In the genomic region with DNA sequence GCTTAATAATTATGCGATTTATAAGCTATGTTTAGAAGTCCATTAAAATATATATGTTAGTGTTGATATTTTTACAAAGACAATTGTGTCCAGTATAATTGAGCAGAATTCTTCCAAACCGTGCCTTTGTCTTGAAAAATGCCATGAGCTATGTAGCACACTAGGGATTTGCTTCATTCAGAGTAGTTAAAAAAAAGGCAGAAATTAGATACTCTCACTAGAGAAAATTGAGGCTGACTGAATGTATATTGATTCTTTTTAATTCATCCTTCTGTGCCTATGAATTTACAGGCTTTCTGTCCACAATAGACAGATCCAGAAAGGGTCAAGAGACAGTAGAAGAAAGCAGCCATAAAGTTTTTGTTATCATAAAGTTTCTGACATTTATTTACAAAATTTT, we compare ENCODE assay signal across 30 cellular contexts.
"Had no signal": no experiment of that assay in that cellular context is flagged by ENCODE, and none has a peak within 500 bp of the region (broad histone marks: within the 10 kb centered on the region; RNA-seq: fewer than 3 reads in every experiment).

No MANE protein-coding gene starts in this region.

- ATAC-seq: activated CD4-positive, alpha-beta T cell treated with anti-CD3 and anti-CD28 coated beads for 36 hours; activated CD8-positive, alpha-beta memory T cell treated with anti-CD3 and anti-CD28 coated beads, Interleukin-2, amount 10 ng/mL, durations not matched to agents 7 days and 5 days; activated CD8-positive, alpha-beta T cell treated with anti-CD3 and anti-CD28 coated beads, Interleukin-2, amount 10 ng/mL, durations not matched to agents 7 days and 5 days; activated naive CD4-positive, alpha-beta T cell treated with anti-CD3 and anti-CD28 coated beads, Interleukin-2, amount 50 U/mL, for 72 hours; effector memory CD8-positive, alpha-beta T cell; foreskin keratinocyte; gastrocnemius medialis; heart left ventricle; T-helper 17 cell had no signal

- H3K4me1 ChIP-seq: esophagus muscularis mucosa, foreskin keratinocyte, gastrocnemius medialis had no signal

- H3K4me3 ChIP-seq: coronary artery, dorsolateral prefrontal cortex, esophagus muscularis mucosa, gastrocnemius medialis, heart left ventricle had no signal

- FAIRE-seq: astrocyte, bronchial epithelial cell had no signal

- H3K27me3 ChIP-seq: brain microvascular endothelial cell, dorsolateral prefrontal cortex, esophagus muscularis mucosa, foreskin keratinocyte, gastrocnemius medialis, heart left ventricle had no signal

- DNase-seq: activated B cell treated with CpG ODN at 0.5 μM for 24 hours; activated CD4-positive, alpha-beta memory T cell treated with anti-CD3 and anti-CD28 coated beads for 36 hours; activated CD4-positive, alpha-beta T cell treated with anti-CD3 and anti-CD28 coated beads for 36 hours; activated CD4-positive, alpha-beta T cell treated with anti-CD3 and anti-CD28 coated beads, Interleukin-2, amount 10 ng/mL, durations not matched to agents 24 days and 14 days; activated CD4-positive, CD25-positive, alpha-beta regulatory T cell treated with anti-CD3 and anti-CD28 coated beads, Interleukin-2, amount 50 U/mL, for 72 hours; activated CD8-positive, alpha-beta memory T cell treated with anti-CD3 and anti-CD28 coated beads, Interleukin-2, amount 10 ng/mL, durations not matched to agents 7 days and 5 days; activated CD8-positive, alpha-beta memory T cell treated with anti-CD3 and anti-CD28 coated beads, Interleukin-2, amount 50 U/mL, for 4 hours; activated CD8-positive, alpha-beta T cell treated with anti-CD3 and anti-CD28 coated beads, Interleukin-2, amount 10 ng/mL, durations not matched to agents 7 days and 5 days; activated gamma-delta T cell; activated naive CD4-positive, alpha-beta T cell; activated naive CD4-positive, alpha-beta T cell treated with anti-CD3 and anti-CD28 coated beads, Interleukin-2, amount 10 ng/mL, durations not matched to agents 7 days and 5 days; activated naive CD8-positive, alpha-beta T cell treated with anti-CD3 and anti-CD28 coated beads, Interleukin-2, amount 10 ng/mL, durations not matched to agents 7 days and 5 days; activated T-cell treated with anti-CD3 and anti-CD28 coated beads, Interleukin-2, amount 50 U/mL, for 1 hour; activated T-cell treated with anti-CD3 and anti-CD28 coated beads, Interleukin-2, amount 50 U/mL, for 48 hours; brain microvascular endothelial cell; dorsolateral prefrontal cortex; effector memory CD8-positive, alpha-beta T cell; erythroblast; foreskin keratinocyte; gastrocnemius medialis; glutamatergic neuron; heart left ventricle; T-helper 17 cell; T1000; WERI-Rb-1 had no signal

- H3K36me3 ChIP-seq: brain microvascular endothelial cell, esophagus muscularis mucosa, gastrocnemius medialis, heart left ventricle, WERI-Rb-1 had no signal

- H3K9me3 ChIP-seq: esophagus muscularis mucosa, gastrocnemius medialis, heart left ventricle had no signal

- H3K27ac ChIP-seq: brain microvascular endothelial cell, coronary artery, dorsolateral prefrontal cortex, esophagus muscularis mucosa, foreskin keratinocyte, gastrocnemius medialis, heart left ventricle, WERI-Rb-1 had no signal
